2 cellular contexts compared by ENCODE assay signal in the genomic region with DNA sequence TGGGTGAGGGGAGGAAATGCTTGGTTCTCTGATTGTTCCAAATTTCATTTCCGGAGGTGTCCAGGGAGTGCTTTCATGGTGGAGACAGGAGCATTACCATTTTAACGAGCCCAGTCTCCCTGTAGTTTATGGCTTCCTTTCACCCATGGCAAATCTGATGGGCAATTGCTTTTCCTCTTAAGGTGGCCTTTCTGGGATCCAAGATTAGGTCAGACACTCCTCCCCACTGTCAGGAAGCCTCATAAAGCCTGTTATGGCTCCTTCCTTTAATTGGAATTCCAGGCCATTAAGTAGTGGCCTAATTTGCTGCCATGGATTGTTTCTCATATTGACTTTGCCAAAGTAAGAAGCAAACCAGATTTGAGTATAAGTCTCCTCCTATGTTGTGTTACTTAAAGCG.
TF ChIP-seq lines count a peak whose summit lies in the region.

No MANE protein-coding gene starts in this region.

TF ChIP-seq in GM23338, 12 proteins besides CTCF, POLR2A, EP300 and RAD21 (continued from another document):
- TF ChIP-seq, protein P1, sequence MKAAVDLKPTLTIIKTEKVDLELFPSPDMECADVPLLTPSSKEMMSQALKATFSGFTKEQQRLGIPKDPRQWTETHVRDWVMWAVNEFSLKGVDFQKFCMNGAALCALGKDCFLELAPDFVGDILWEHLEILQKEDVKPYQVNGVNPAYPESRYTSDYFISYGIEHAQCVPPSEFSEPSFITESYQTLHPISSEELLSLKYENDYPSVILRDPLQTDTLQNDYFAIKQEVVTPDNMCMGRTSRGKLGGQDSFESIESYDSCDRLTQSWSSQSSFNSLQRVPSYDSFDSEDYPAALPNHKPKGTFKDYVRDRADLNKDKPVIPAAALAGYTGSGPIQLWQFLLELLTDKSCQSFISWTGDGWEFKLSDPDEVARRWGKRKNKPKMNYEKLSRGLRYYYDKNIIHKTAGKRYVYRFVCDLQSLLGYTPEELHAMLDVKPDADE (IDR thresholded peaks at IDR 0.05) = no peak
- TF ChIP-seq ZNF462 (CRISPR knock-in tag; IDR thresholded peaks at IDR 0.05) = no peak
- TF ChIP-seq EZH2phosphoT487 (IDR thresholded peaks at IDR 0.05; ENCODE audit: unreplicated experiment) = no peak
TF ChIP-seq in GM23338: peak in this region for 0.

TF ChIP-seq in K562, 482 proteins besides CTCF, POLR2A, EP300 and RAD21 (continued from another document):
- TF ChIP-seq, protein P2, sequence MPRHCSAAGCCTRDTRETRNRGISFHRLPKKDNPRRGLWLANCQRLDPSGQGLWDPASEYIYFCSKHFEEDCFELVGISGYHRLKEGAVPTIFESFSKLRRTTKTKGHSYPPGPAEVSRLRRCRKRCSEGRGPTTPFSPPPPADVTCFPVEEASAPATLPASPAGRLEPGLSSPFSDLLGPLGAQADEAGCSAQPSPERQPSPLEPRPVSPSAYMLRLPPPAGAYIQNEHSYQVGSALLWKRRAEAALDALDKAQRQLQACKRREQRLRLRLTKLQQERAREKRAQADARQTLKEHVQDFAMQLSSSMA (CRISPR knock-in tag; IDR thresholded peaks at IDR 0.05) = no peak
- TF ChIP-seq NONO (IDR thresholded peaks at IDR 0.05; ENCODE audit: low read depth in 2 of 2, low read length in 1 of 2) (no peak), TBL1XR1 (IDR thresholded peaks at IDR 0.05; ENCODE audit: low read length in 2 of 2) (no peak), ATF4 (CRISPR knock-in tag; IDR thresholded peaks at IDR 0.05) (no peak), MTF1 (CRISPR knock-in tag; IDR thresholded peaks at IDR 0.05; ENCODE audit: borderline replicate concordance) (no peak), MTA3 (IDR thresholded peaks at IDR 0.05; ENCODE audit: borderline replicate concordance) (no peak), VEZF1 (CRISPR knock-in tag; IDR thresholded peaks at IDR 0.05) (no peak), MTA2 (IDR thresholded peaks at IDR 0.05; ENCODE audit: low read depth) (no peak), FOXM1 (IDR thresholded peaks at IDR 0.05; ENCODE audit: low read depth) (no peak), FOXM1 (CRISPR knock-in tag; IDR thresholded peaks at IDR 0.05; ENCODE audit: low read depth) (no peak)
- TF ChIP-seq, protein P3, sequence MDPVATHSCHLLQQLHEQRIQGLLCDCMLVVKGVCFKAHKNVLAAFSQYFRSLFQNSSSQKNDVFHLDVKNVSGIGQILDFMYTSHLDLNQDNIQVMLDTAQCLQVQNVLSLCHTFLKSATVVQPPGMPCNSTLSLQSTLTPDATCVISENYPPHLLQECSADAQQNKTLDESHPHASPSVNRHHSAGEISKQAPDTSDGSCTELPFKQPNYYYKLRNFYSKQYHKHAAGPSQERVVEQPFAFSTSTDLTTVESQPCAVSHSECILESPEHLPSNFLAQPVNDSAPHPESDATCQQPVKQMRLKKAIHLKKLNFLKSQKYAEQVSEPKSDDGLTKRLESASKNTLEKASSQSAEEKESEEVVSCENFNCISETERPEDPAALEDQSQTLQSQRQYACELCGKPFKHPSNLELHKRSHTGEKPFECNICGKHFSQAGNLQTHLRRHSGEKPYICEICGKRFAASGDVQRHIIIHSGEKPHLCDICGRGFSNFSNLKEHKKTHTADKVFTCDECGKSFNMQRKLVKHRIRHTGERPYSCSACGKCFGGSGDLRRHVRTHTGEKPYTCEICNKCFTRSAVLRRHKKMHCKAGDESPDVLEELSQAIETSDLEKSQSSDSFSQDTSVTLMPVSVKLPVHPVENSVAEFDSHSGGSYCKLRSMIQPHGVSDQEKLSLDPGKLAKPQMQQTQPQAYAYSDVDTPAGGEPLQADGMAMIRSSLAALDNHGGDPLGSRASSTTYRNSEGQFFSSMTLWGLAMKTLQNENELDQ (CRISPR knock-in tag; IDR thresholded peaks at IDR 0.05; ENCODE audit: borderline replicate concordance) = no peak
